Comparison of ENCODE assay signal across 22 cellular contexts in the genomic region with DNA sequence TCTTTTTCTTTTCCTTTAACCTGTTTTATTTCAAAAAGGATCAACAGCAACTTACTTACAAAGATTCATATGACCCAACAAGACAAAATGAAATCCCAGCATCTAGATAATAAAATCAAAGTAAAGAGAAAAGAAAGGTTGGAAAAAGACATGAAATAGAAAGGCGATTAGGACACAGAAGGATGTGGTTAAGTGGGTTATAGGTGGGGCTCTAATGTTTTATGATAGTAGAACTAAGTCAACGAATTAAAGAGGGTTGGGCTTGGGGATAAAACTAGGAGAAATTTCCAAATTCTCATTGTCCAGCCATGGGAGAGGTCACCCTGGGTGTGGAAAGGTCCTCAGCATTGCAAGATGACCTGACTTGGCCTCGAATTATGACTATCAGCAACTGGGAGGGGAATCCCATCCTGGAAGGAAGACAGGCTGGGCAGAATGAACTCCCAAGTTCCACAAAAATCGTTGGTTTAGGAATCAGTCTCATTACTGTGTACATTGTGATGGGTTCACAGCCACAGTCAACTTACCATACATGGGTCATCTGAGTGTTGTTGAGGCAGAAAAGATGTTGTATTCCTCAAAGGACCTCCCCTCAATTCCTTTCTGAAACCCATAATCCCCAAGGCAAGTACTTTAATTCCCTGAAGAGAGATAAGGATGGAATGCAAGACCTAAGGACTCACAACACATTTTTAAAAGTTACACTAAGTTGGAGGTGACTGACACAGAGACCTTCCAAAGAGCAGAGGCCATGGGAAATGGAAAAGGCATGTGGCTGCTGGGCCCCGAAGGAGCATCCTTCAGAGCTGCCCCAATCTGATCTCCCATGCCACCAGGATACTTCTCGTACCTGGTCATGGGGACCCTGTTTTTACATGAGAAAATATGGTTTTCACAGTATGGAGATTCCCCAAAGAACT.
"Had no signal": no experiment of that assay in that cellular context is flagged by ENCODE, and none has a peak within 500 bp of the region (broad histone marks: within the 10 kb centered on the region; RNA-seq: fewer than 3 reads in every experiment).

No MANE protein-coding gene starts in this region.

- H3K4me3 ChIP-seq: colonic mucosa, prostate gland, right atrium auricular region, skin epidermis, vagina had no signal

- H3K27me3 Mint-ChIP-seq: stimulated activated naive CD8-positive, alpha-beta T cell treated with anti-CD3 and anti-CD28 coated beads, Interleukin-15, Interleukin-2, amounts not matched to agents 100 ng/mL and 50 ng/mL, for 24 hours had no signal

- H3K36me3 Mint-ChIP-seq: brain, mesothelial cell of epicardium had no signal

- H3K27ac Mint-ChIP-seq: brain; mesothelial cell of epicardium; stimulated activated naive CD8-positive, alpha-beta T cell treated with anti-CD3 and anti-CD28 coated beads, Interleukin-15, Interleukin-2, amounts not matched to agents 100 ng/mL and 50 ng/mL, for 24 hours had no signal

- H3K4me1 ChIP-seq: prostate gland had no signal

- H3K27me3 ChIP-seq: colonic mucosa, right atrium auricular region, vagina had no signal

- H3K27ac ChIP-seq: colonic mucosa, prostate gland, right atrium auricular region, skin epidermis, vagina had no signal

- DNase-seq: activated CD4-positive, alpha-beta T cell treated with anti-CD3 and anti-CD28 coated beads, Interleukin-2, amount 50 U/mL, for 1 hour; activated CD8-positive, alpha-beta memory T cell treated with anti-CD3 and anti-CD28 coated beads for 24 hours; activated CD8-positive, alpha-beta memory T cell treated with anti-CD3 and anti-CD28 coated beads, Interleukin-2, amount 50 U/mL, for 48 hours; activated gamma-delta T cell treated with Interleukin-2 at 50 U/mL for 16 hours; anterior cingulate cortex; central memory CD4-positive, alpha-beta T cell; colonic mucosa; left colon; stimulated activated CD4-positive, alpha-beta T cell treated with anti-CD3 and anti-CD28 coated beads, Interleukin-2, amount 100 ng/mL, for 48 hours; T-helper 1 cell; T1000; trophoblast cell had no signal

- H3K9me3 ChIP-seq: colonic mucosa, prostate gland, right atrium auricular region, vagina had no signal

- ATAC-seq: activated CD4-positive, CD25-positive, alpha-beta regulatory T cell treated with anti-CD3 and anti-CD28 coated beads, Interleukin-2, amount 50 U/mL, for 24 hours; left colon; SK-N-SH treated with all-trans-retinoic acid at 6 μM for 48 hours had no signal

- H3K9me3 Mint-ChIP-seq: mesothelial cell of epicardium; neural crest cell; stimulated activated naive CD8-positive, alpha-beta T cell treated with anti-CD3 and anti-CD28 coated beads, Interleukin-15, Interleukin-2, amounts not matched to agents 100 ng/mL and 50 ng/mL, for 24 hours had no signal

- H3K36me3 ChIP-seq: colonic mucosa, prostate gland, right atrium auricular region, vagina had no signal

- H3K4me3 Mint-ChIP-seq: brain; mesothelial cell of epicardium; neural crest cell; stimulated activated naive CD8-positive, alpha-beta T cell treated with anti-CD3 and anti-CD28 coated beads, Interleukin-15, Interleukin-2, amounts not matched to agents 100 ng/mL and 50 ng/mL, for 24 hours had no signal
